13 cellular contexts compared by ENCODE assay signal in the genomic region with DNA sequence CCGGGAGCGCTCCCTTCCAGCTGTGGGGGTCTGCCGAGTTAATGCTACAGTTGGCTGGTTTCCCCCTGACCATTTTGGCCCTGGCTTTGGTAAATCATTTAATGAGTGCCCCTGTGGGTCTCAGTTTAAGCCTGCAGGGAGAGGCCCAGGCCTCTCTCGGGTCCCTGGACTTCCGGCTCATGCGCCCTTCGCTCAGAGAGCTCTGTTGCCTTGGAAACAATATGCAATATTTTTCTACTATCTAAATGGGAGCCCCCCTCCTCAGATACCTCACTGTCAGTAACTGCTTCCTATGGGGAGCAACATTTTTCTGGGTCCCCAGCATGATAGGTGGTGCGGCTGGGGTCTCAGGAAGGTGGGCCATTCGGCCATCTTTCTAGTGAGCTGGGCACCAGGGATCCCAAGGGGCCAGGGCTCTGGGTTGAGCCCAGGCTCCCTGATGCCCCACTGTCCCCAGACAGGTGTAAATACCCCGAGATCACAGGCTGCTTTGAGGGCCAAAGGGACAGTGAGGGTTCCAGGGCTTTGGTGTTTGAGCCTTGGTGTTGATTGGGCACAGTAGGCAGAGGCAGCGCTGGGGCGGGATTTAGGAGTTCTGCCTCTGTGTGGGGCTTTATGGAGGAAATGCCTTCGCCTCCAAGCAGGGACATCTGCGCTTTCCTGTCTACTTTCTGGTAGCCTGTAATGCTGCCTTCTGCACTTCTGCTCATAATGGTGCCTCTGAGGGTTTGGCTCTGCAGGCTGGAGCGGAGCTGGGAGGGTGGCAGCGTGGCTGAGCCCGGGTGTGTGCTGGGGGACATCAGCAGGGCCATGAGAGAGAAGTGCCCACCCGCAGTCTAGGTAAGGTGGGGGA. TPM values are rescaled to one million over a fixed set of nuclear protein-coding genes. Genes with fewer than 3 reads are reported as not detected.
DNase-seq lines count a peak whose midpoint lies in the region; ATAC-seq lines count a peak whose summit lies in the region.
"Had no signal": no experiment of that assay in that cellular context is flagged by ENCODE, and none has a peak within 500 bp of the region (broad histone marks: within the 10 kb centered on the region; RNA-seq: fewer than 3 reads in every experiment).

No MANE protein-coding gene starts in this region.

- POLR2A ChIA-PET in CD8-positive, alpha-beta memory T cell (lab: Charles Lee) = interaction anchor here (0.6 kb wide), 1 partner anchor 77 kb away, joined by 3 read pairs; no protein-coding TSS in a partner anchor

- peaks cover 68% of the 10 kb centered on the region for H3K4me1 Mint-ChIP-seq in activated T-cell treated with anti-CD3 and anti-CD28 coated beads, Interleukin-2, amount 50 U/mL, for 24 hours (ENCODE audit: low read depth)
- peaks cover 45% of the 10 kb centered on the region for H3K4me1 Mint-ChIP-seq in activated T-cell treated with anti-CD3 and anti-CD28 coated beads, Interleukin-2, amount 50 U/mL, for 72 hours (ENCODE audit: low read depth)
- peaks cover 16% of the 10 kb centered on the region for H3K4me1 Mint-ChIP-seq in activated T-helper 17 cell treated with anti-CD3 and anti-CD28 coated beads, Interleukin-2, amount 50 U/mL, for 72 hours
- H3K4me1 Mint-ChIP-seq in CD8-positive, alpha-beta memory T cell = peaks cover 25 to 77% (median 31%) of the 10 kb centered on the region in 3 donors

- H3K4me1 ChIP-seq in mesodermal cell (ENCODE audit: control insufficient read depth, insufficient read depth, low read length, poor library complexity, severe bottlenecking) (peaks cover 61% of the 10 kb centered on the region), thymus (ENCODE audit: control insufficient read depth, insufficient read depth, low read length) (peaks cover 34% of the 10 kb centered on the region)
- peaks cover 31% of the 10 kb centered on the region for H3K4me1 ChIP-seq in CD8-positive, alpha-beta memory T cell (ENCODE audit: insufficient read depth, low read length)

- H3K36me3 ChIP-seq in mesodermal cell (ENCODE audit: control insufficient read depth, insufficient read depth, low read length) = peaks cover 40% of the 10 kb centered on the region
- H3K36me3 ChIP-seq in thymus (ENCODE audit: control insufficient read depth, insufficient read depth) = peaks cover 28% of the 10 kb centered on the region
- H3K36me3 ChIP-seq in CD8-positive, alpha-beta memory T cell (ENCODE audit: insufficient read depth, low read length) = no peaks in the 10 kb centered on the region

- H3K27ac Mint-ChIP-seq in activated T-cell treated with anti-CD3 and anti-CD28 coated beads, Interleukin-2, amount 50 U/mL, for 24 hours = peak overlapping the region; percentile 22
- no peak overlapping the region for H3K27ac Mint-ChIP-seq in activated T-cell treated with anti-CD3 and anti-CD28 coated beads, Interleukin-2, amount 50 U/mL, for 72 hours
- H3K27ac Mint-ChIP-seq in activated T-helper 17 cell treated with anti-CD3 and anti-CD28 coated beads, Interleukin-2, amount 50 U/mL, for 72 hours = peak overlapping the region; percentile 46
- H3K27ac Mint-ChIP-seq in CD8-positive, alpha-beta memory T cell = peak overlapping the region in 1 of 8 donors; percentile 29
- H3K27ac Mint-ChIP-seq: activated CD4-positive, alpha-beta T cell treated with anti-CD3 and anti-CD28 coated beads for 36 hours; activated naive CD4-positive, alpha-beta T cell treated with anti-CD3 and anti-CD28 coated beads, Interleukin-2, amount 50 U/mL, for 24 hours had no signal

- no peak for ATAC-seq in activated T-cell treated with anti-CD3 and anti-CD28 coated beads, Interleukin-2, amount 50 U/mL, for 72 hours (replicated peaks in 1 of 2)
- no peak for ATAC-seq in activated T-helper 17 cell treated with anti-CD3 and anti-CD28 coated beads, Interleukin-2, amount 50 U/mL, for 72 hours (replicated peaks)
- no peak for ATAC-seq in HG03460 (IDR thresholded peaks at IDR 0.05; ENCODE audit: unreplicated experiment)
- ATAC-seq: activated CD4-positive, alpha-beta T cell treated with anti-CD3 and anti-CD28 coated beads for 36 hours had no signal

- H3K27ac ChIP-seq in mesodermal cell (ENCODE audit: low read depth, low read length, severe bottlenecking) (peak overlapping the region; percentile 80), thymus (ENCODE audit: low read depth) (peak overlapping the region; percentile 48)
- H3K27ac ChIP-seq in CD8-positive, alpha-beta memory T cell (ENCODE audit: low read depth, low read length) = no peak overlapping the region

- H3K9me3 ChIP-seq in mesodermal cell (ENCODE audit: control insufficient read depth, low read length) (no peaks in the 10 kb centered on the region), thymus (ENCODE audit: control insufficient read depth) (no peaks in the 10 kb centered on the region)
- H3K9me3 ChIP-seq in CD8-positive, alpha-beta memory T cell (ENCODE audit: low read length) = no peaks in the 10 kb centered on the region

- no peak for DNase-seq in activated T-cell treated with anti-CD3 and anti-CD28 coated beads, Interleukin-2, amount 50 U/mL, for 24 hours
- no peak for DNase-seq in activated T-cell treated with anti-CD3 and anti-CD28 coated beads, Interleukin-2, amount 50 U/mL, for 72 hours
- DNase-seq in central memory CD4-positive, alpha-beta T cell = no peak
- no peak for DNase-seq in CD8-positive, alpha-beta memory T cell
- DNase-seq: ACHN; activated CD4-positive, alpha-beta T cell treated with anti-CD3 and anti-CD28 coated beads for 36 hours; NCI-H1930 had no signal

- CTCF ChIA-PET in CD8-positive, alpha-beta memory T cell (lab: Charles Lee) = interaction anchor here (1.1 kb wide), 1 partner anchor 183 kb away, joined by 3 read pairs; no protein-coding TSS in a partner anchor

- peaks cover 5% of the 10 kb centered on the region for H3K27me3 Mint-ChIP-seq in activated T-cell treated with anti-CD3 and anti-CD28 coated beads, Interleukin-2, amount 50 U/mL, for 24 hours
- H3K27me3 Mint-ChIP-seq in activated T-cell treated with anti-CD3 and anti-CD28 coated beads, Interleukin-2, amount 50 U/mL, for 72 hours (ENCODE audit: low read depth) = no peaks in the 10 kb centered on the region
- no peaks in the 10 kb centered on the region for H3K27me3 Mint-ChIP-seq in activated T-helper 17 cell treated with anti-CD3 and anti-CD28 coated beads, Interleukin-2, amount 50 U/mL, for 72 hours
- peaks cover 0 to 2% of the 10 kb centered on the region in 2 donors for H3K27me3 Mint-ChIP-seq in CD8-positive, alpha-beta memory T cell
- H3K27me3 Mint-ChIP-seq: activated CD4-positive, alpha-beta T cell treated with anti-CD3 and anti-CD28 coated beads for 36 hours; activated naive CD4-positive, alpha-beta T cell treated with anti-CD3 and anti-CD28 coated beads, Interleukin-2, amount 50 U/mL, for 24 hours had no signal

- H3K4me3 ChIP-seq in mesodermal cell (ENCODE audit: extremely low read depth, insufficient read depth, low read length, poor library complexity, severe bottlenecking) = no peak overlapping the region
- H3K4me3 ChIP-seq in thymus (ENCODE audit: low read length) = no peak overlapping the region
- no peak overlapping the region for H3K4me3 ChIP-seq in CD8-positive, alpha-beta memory T cell (ENCODE audit: low read length)

- H3K36me3 Mint-ChIP-seq in activated T-cell treated with anti-CD3 and anti-CD28 coated beads, Interleukin-2, amount 50 U/mL, for 24 hours (ENCODE audit: low read depth) = no peaks in the 10 kb centered on the region
- H3K36me3 Mint-ChIP-seq in activated T-cell treated with anti-CD3 and anti-CD28 coated beads, Interleukin-2, amount 50 U/mL, for 72 hours (ENCODE audit: insufficient read depth in 2 of 2) = no peaks in the 10 kb centered on the region
- no peaks in the 10 kb centered on the region for H3K36me3 Mint-ChIP-seq in activated T-helper 17 cell treated with anti-CD3 and anti-CD28 coated beads, Interleukin-2, amount 50 U/mL, for 72 hours (ENCODE audit: low read depth)
- H3K36me3 Mint-ChIP-seq in CD8-positive, alpha-beta memory T cell = peaks cover 0 to 11% (median 0%) of the 10 kb centered on the region in 3 donors
- H3K36me3 Mint-ChIP-seq: activated naive CD4-positive, alpha-beta T cell treated with anti-CD3 and anti-CD28 coated beads, Interleukin-2, amount 50 U/mL, for 24 hours had no signal

- WGBS in mesodermal cell (ENCODE audit: insufficient coverage in 2 of 2), 2 experiments = 66 to 73% methylated on average over 14 to 18 of the region's 18 CpGs
- 42% methylated on average over 18 of the region's 18 CpGs for WGBS in thymus

- H3K9me3 Mint-ChIP-seq in activated T-cell treated with anti-CD3 and anti-CD28 coated beads, Interleukin-2, amount 50 U/mL, for 24 hours = no peaks in the 10 kb centered on the region
- H3K9me3 Mint-ChIP-seq in activated T-cell treated with anti-CD3 and anti-CD28 coated beads, Interleukin-2, amount 50 U/mL, for 72 hours = no peaks in the 10 kb centered on the region
- no peaks in the 10 kb centered on the region for H3K9me3 Mint-ChIP-seq in activated T-helper 17 cell treated with anti-CD3 and anti-CD28 coated beads, Interleukin-2, amount 50 U/mL, for 72 hours
- H3K9me3 Mint-ChIP-seq in CD8-positive, alpha-beta memory T cell = peaks cover 0 to 2% (median 0%) of the 10 kb centered on the region in 5 donors
- H3K9me3 Mint-ChIP-seq: activated naive CD4-positive, alpha-beta T cell treated with anti-CD3 and anti-CD28 coated beads, Interleukin-2, amount 50 U/mL, for 24 hours had no signal

- H3K27me3 ChIP-seq in thymus (ENCODE audit: control insufficient read depth, insufficient read depth) = no peaks in the 10 kb centered on the region
- no peaks in the 10 kb centered on the region for H3K27me3 ChIP-seq in CD8-positive, alpha-beta memory T cell (ENCODE audit: insufficient read depth, low read length, poor library complexity, severe bottlenecking)

- H3K4me3 Mint-ChIP-seq in activated T-cell treated with anti-CD3 and anti-CD28 coated beads, Interleukin-2, amount 50 U/mL, for 24 hours = no peak overlapping the region
- no peak overlapping the region for H3K4me3 Mint-ChIP-seq in activated T-cell treated with anti-CD3 and anti-CD28 coated beads, Interleukin-2, amount 50 U/mL, for 72 hours
- no peak overlapping the region for H3K4me3 Mint-ChIP-seq in activated T-helper 17 cell treated with anti-CD3 and anti-CD28 coated beads, Interleukin-2, amount 50 U/mL, for 72 hours
- no peak overlapping the region for H3K4me3 Mint-ChIP-seq in CD8-positive, alpha-beta memory T cell
- H3K4me3 Mint-ChIP-seq: activated CD4-positive, alpha-beta T cell treated with anti-CD3 and anti-CD28 coated beads for 36 hours; activated naive CD4-positive, alpha-beta T cell treated with anti-CD3 and anti-CD28 coated beads, Interleukin-2, amount 50 U/mL, for 24 hours had no signal

RNA-seq across cellular contexts. Expression of gene ITM2C, which starts 5.2 kb away (rescaled TPM):
- 10 to 100 TPM; 42.8 to 58.7 TPM for total RNA-seq in activated T-cell treated with anti-CD3 and anti-CD28 coated beads, Interleukin-2, amount 50 U/mL, for 72 hours
- total RNA-seq in activated T-helper 17 cell treated with anti-CD3 and anti-CD28 coated beads, Interleukin-2, amount 50 U/mL, for 72 hours = 10 to 100 TPM; 28.7 to 45.0 TPM
- polyA plus RNA-seq in mesodermal cell (2013, experiment 1 of 2) = 414 TPM
- 346 TPM for polyA plus RNA-seq in mesodermal cell (2013, experiment 2 of 2)
- polyA plus RNA-seq in thymus = 79.4 TPM
- 10 to 100 TPM; 56.1 to 58.6 TPM for total RNA-seq in CD8-positive, alpha-beta memory T cell
- 50.1 TPM for polyA plus RNA-seq in CD8-positive, alpha-beta memory T cell

RNA-seq across cellular contexts. Expression of gene GPR55, which starts 55.1 kb away (rescaled TPM):
- 1 to 10 TPM; 6.8 to 9.8 TPM for total RNA-seq in activated T-cell treated with anti-CD3 and anti-CD28 coated beads, Interleukin-2, amount 50 U/mL, for 72 hours
- 10 to 100 TPM; 11.1 to 19.9 TPM for total RNA-seq in activated T-helper 17 cell treated with anti-CD3 and anti-CD28 coated beads, Interleukin-2, amount 50 U/mL, for 72 hours
- 0.18 TPM for polyA plus RNA-seq in mesodermal cell (2013, experiment 1 of 2)
- polyA plus RNA-seq in mesodermal cell (2013, experiment 2 of 2) = not detected
- 1.9 TPM for polyA plus RNA-seq in thymus
- 10 to 100 TPM; 11.1 to 11.6 TPM for total RNA-seq in CD8-positive, alpha-beta memory T cell
- polyA plus RNA-seq in CD8-positive, alpha-beta memory T cell = 3.5 TPM
- total RNA-seq: pulmonary artery endothelial cell had no signal
